ENCODE assay signal across 18 cellular contexts in the genomic region with DNA sequence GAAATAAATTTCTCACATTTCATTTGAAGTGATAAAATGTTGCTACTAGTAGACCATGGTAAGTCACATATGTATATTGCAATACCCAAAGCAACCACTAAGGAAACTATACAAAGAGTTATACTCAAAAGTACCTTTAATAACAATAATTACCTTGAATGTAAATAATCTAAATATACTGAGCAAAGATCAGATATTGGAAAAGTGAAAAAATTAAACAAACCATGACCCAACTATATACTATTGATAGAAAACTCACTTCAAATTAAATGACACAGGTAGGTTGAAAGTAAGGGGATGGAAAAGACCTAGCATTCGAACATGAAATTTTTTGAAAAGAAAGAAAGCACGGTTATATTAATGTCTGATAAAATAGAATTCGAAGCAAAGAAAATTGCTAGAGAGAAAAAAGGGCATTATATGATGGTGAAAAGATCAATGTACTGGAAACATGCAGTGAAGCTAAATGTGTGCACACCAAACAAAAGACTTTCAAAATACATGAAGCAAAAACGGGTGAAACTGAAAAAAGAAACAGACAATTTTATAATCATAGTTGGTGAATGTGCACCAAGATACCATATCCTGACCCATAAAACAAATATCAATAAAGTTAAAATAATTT. TPM values are rescaled to one million over a fixed set of nuclear protein-coding genes. Genes with fewer than 3 reads are reported as not detected.
DNase-seq lines count a peak whose midpoint lies in the region; ATAC-seq, FAIRE-seq and TF ChIP-seq lines count a peak whose summit lies in the region.
"Had no signal": no experiment of that assay in that cellular context is flagged by ENCODE, and none has a peak within 500 bp of the region (broad histone marks: within the 10 kb centered on the region; RNA-seq: fewer than 3 reads in every experiment).

No MANE protein-coding gene starts in this region.

- no peaks in the 10 kb centered on the region for H3K36me3 Mint-ChIP-seq in stimulated activated effector memory CD8-positive, alpha-beta T cell treated with anti-CD3 and anti-CD28 coated beads, Interleukin-12 subunit alpha, Interleukin-12 subunit beta, amount 100 ng/mL, for 72 hours
- H3K36me3 Mint-ChIP-seq: activated naive CD8-positive, alpha-beta T cell treated with anti-CD3 and anti-CD28 coated beads, Interleukin-2, amount 10 ng/mL, durations not matched to agents 7 days and 5 days had no signal

- no peaks in the 10 kb centered on the region for H3K9me3 ChIP-seq in osteoblast (ENCODE audit: low read depth, low read length)
- H3K9me3 ChIP-seq in left lung = no peaks in the 10 kb centered on the region
- H3K9me3 ChIP-seq: thyroid gland had no signal

- H3K36me3 ChIP-seq in osteoblast (ENCODE audit: insufficient read depth, low read length) (no peaks in the 10 kb centered on the region), left lung (no peaks in the 10 kb centered on the region)
- H3K36me3 ChIP-seq: thyroid gland had no signal

- H3K4me1 Mint-ChIP-seq in stimulated activated effector memory CD8-positive, alpha-beta T cell treated with anti-CD3 and anti-CD28 coated beads, Interleukin-12 subunit alpha, Interleukin-12 subunit beta, amount 100 ng/mL, for 72 hours = no peaks in the 10 kb centered on the region
- H3K4me1 Mint-ChIP-seq: activated naive CD8-positive, alpha-beta T cell treated with anti-CD3 and anti-CD28 coated beads, Interleukin-2, amount 10 ng/mL, durations not matched to agents 7 days and 5 days had no signal

- H3K4me3 ChIP-seq in osteoblast (ENCODE audit: insufficient read depth, low read length) = no peak overlapping the region
- no peak overlapping the region for H3K4me3 ChIP-seq in left lung
- H3K4me3 ChIP-seq: thyroid gland had no signal

- no peak overlapping the region for H3K27ac Mint-ChIP-seq in stimulated activated effector memory CD8-positive, alpha-beta T cell treated with anti-CD3 and anti-CD28 coated beads, Interleukin-12 subunit alpha, Interleukin-12 subunit beta, amount 100 ng/mL, for 72 hours
- H3K27ac Mint-ChIP-seq: activated naive CD8-positive, alpha-beta T cell treated with anti-CD3 and anti-CD28 coated beads, Interleukin-2, amount 10 ng/mL, durations not matched to agents 7 days and 5 days; dendritic cell treated with granulocyte-macrophage colony-stimulating factor and Interleukin-4, amounts not matched to agents 40 ng/mL and 50 ng/mL, for 4 days had no signal

- H3K4me2 ChIP-seq in osteoblast (ENCODE audit: insufficient read depth, low read length) = no peak overlapping the region

- no peaks in the 10 kb centered on the region for H3K79me2 ChIP-seq in osteoblast (ENCODE audit: insufficient read depth, low read length)
- H3K79me2 ChIP-seq: parathyroid adenoma had no signal

- no peak overlapping the region for H2AFZ ChIP-seq in osteoblast (ENCODE audit: low read length)
- H2AFZ ChIP-seq: parathyroid adenoma had no signal

- H3K4me3 Mint-ChIP-seq in stimulated activated effector memory CD8-positive, alpha-beta T cell treated with anti-CD3 and anti-CD28 coated beads, Interleukin-12 subunit alpha, Interleukin-12 subunit beta, amount 100 ng/mL, for 72 hours = no peak overlapping the region
- H3K4me3 Mint-ChIP-seq: activated naive CD8-positive, alpha-beta T cell treated with anti-CD3 and anti-CD28 coated beads, Interleukin-2, amount 10 ng/mL, durations not matched to agents 7 days and 5 days; dendritic cell treated with granulocyte-macrophage colony-stimulating factor and Interleukin-4, amounts not matched to agents 40 ng/mL and 50 ng/mL, for 4 days had no signal

- H4K20me1 ChIP-seq in osteoblast (ENCODE audit: insufficient read depth, low read length) = no peaks in the 10 kb centered on the region

- no peaks in the 10 kb centered on the region for H3K9me3 Mint-ChIP-seq in stimulated activated effector memory CD8-positive, alpha-beta T cell treated with anti-CD3 and anti-CD28 coated beads, Interleukin-12 subunit alpha, Interleukin-12 subunit beta, amount 100 ng/mL, for 72 hours
- H3K9me3 Mint-ChIP-seq: activated naive CD8-positive, alpha-beta T cell treated with anti-CD3 and anti-CD28 coated beads, Interleukin-2, amount 10 ng/mL, durations not matched to agents 7 days and 5 days; dendritic cell treated with granulocyte-macrophage colony-stimulating factor and Interleukin-4, amounts not matched to agents 40 ng/mL and 50 ng/mL, for 4 days had no signal

- no peaks in the 10 kb centered on the region for H3K4me1 ChIP-seq in osteoblast (ENCODE audit: insufficient read depth, low read length)
- H3K4me1 ChIP-seq in left lung = no peaks in the 10 kb centered on the region
- H3K4me1 ChIP-seq: parathyroid adenoma, thyroid gland had no signal

- ATAC-seq in HG03175 (IDR thresholded peaks at IDR 0.05; ENCODE audit: unreplicated experiment) (peak; percentile 68), left lung (no peak)
- ATAC-seq in stimulated activated effector memory CD8-positive, alpha-beta T cell treated with anti-CD3 and anti-CD28 coated beads, Interleukin-12 subunit alpha, Interleukin-12 subunit beta, amount 100 ng/mL, for 72 hours = no peak

- H3K27me3 ChIP-seq in osteoblast (ENCODE audit: insufficient read depth, low read length) = no peaks in the 10 kb centered on the region
- H3K27me3 ChIP-seq in left lung = no peaks in the 10 kb centered on the region
- H3K27me3 ChIP-seq: thyroid gland had no signal

- no peak overlapping the region for H3K27ac ChIP-seq in osteoblast (ENCODE audit: low read depth, low read length)
- H3K27ac ChIP-seq in left lung = no peak overlapping the region
- H3K27ac ChIP-seq: parathyroid adenoma, thyroid gland had no signal

- peak; percentile 29 for FAIRE-seq in TTC549 (lab: Jason Lieb, UNC)

- peak; percentile 37 for TF ChIP-seq CTCF in osteoblast (IDR thresholded peaks at IDR 0.05; ENCODE audit: extremely low read depth, low read depth, low read length)
- no peak for TF ChIP-seq CTCF in left lung (IDR thresholded peaks at IDR 0.05)

- intact Hi-C loops in left lung (cut with DNase I) = no loop called here

- peak; percentile 9 for DNase-seq in DMS 273 (lab: John Stamatoyannopoulos, UW; ENCODE audit: unreplicated experiment)
- DNase-seq in DMS 273 treated with DMSO at 0.1 percent for 48 hours (lab: John Stamatoyannopoulos, UW) = no peak
- DNase-seq in osteoblast (ENCODE audit: insufficient read length, low spot score, missing footprints) = no peak
- no peak for DNase-seq in left lung
- no peak for DNase-seq in stimulated activated effector memory CD8-positive, alpha-beta T cell treated with anti-CD3 and anti-CD28 coated beads, Interleukin-12 subunit alpha, Interleukin-12 subunit beta, amount 100 ng/mL, for 72 hours (ENCODE audit: low spot score in 2 of 2)
- DNase-seq in DMS153 (lab: John Stamatoyannopoulos, UW) = no peak
- DNase-seq: 8988T; activated CD8-positive, alpha-beta memory T cell treated with anti-CD3 and anti-CD28 coated beads, Interleukin-2, amount 50 U/mL, for 4 hours; activated naive CD8-positive, alpha-beta T cell treated with anti-CD3 and anti-CD28 coated beads, Interleukin-2, amount 10 ng/mL, durations not matched to agents 7 days and 5 days; foreskin fibroblast; NCI-H1417; NCI-H524; SIG-M5; thyroid gland had no signal

RNA-seq across cellular contexts. Expression of a gene that starts 29.1 kb away (rescaled TPM):
- 8.7 and 10.6 TPM in 2 replicates for total RNA-seq in osteoblast
- total RNA-seq in left lung = 1 to 10 TPM; 4.5 to 9.0 TPM
- total RNA-seq: activated naive CD8-positive, alpha-beta T cell treated with anti-CD3 and anti-CD28 coated beads, Interleukin-2, amount 10 ng/mL, durations not matched to agents 7 days and 5 days had no signal

RNA-seq across cellular contexts. Expression of a gene that starts 44.9 kb away (rescaled TPM):
- total RNA-seq in osteoblast (not detected in 2 replicates), left lung (not detected)
- total RNA-seq: activated naive CD8-positive, alpha-beta T cell treated with anti-CD3 and anti-CD28 coated beads, Interleukin-2, amount 10 ng/mL, durations not matched to agents 7 days and 5 days; thyroid gland had no signal
